8 cellular contexts compared by ENCODE assay signal in the genomic region with DNA sequence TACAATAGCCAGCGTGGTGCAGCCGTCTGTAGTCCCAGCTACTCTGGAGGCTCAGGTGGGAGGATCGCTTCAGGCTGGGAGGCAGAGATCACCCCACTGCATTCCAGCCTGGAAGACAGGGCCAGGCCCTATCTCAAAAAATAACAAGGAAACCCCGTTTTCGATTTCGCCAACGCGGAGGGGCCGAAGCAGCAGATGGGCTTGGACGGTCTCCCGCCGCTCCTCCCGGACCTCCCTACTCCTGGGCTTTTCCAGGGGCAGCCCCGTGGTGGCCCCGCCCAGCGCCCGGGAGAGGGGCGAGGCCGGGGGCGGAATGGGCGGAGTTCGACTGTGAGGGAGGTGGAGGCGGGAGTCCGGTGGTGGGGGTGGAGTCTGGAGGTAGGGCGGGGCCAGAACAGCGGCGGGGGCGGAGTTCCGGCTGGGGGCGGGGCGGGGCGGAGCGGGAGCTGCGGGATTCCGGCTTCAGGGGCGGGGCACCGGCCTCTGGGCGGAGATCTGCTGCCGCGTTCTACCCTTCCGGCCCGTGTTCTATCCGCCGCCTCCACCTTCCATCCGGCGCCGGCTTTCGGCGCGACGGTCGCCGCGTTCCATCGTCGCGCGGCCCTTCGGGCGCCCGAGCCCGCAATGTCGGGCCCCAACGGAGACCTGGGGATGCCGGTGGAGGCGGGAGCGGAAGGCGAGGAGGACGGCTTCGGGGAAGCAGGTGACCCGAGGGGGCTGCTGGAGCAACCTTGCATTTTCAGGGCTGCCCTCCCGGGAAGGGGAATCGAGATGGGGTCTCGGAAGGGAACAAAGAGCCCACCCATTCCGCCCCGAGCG. TPM values are rescaled to one million over a fixed set of nuclear protein-coding genes. Genes with fewer than 3 reads are reported as not detected.
DNase-seq lines count a peak whose midpoint lies in the region; ATAC-seq, FAIRE-seq and TF ChIP-seq lines count a peak whose summit lies in the region.

A gene with protein sequence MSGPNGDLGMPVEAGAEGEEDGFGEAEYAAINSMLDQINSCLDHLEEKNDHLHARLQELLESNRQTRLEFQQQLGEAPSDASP (plus strand): TSS at position 482 of the 819 bp plus-strand sequence. CDS start 143 bp downstream, at position 625.

- H3K4me3 ChIP-seq in psoas muscle: peak within 1 kb of the TSS; percentile 75
- H3K4me3 ChIP-seq in urinary bladder (ENCODE audit: low read depth, low read length): peak within 1 kb of the TSS; percentile 65

- no peak for TF ChIP-seq CTCF in psoas muscle (IDR thresholded peaks at IDR 0.05)

- peak within 1 kb of the TSS; percentile 83 for H3K27ac ChIP-seq in angular gyrus (ENCODE audit: low read depth, low read length)
- peak within 1 kb of the TSS; percentile 65 for H3K27ac ChIP-seq in psoas muscle
- H3K27ac ChIP-seq in urinary bladder (ENCODE audit: low read depth): peak within 1 kb of the TSS; percentile 5

- 0 to 1% (median 0%) methylated on average over 40 to 74 of the region's 77 CpGs for WGBS in psoas muscle, 3 donors
- WGBS in urinary bladder: under 1% methylated on average over 76 of the region's 77 CpGs

- H3K36me3 ChIP-seq in psoas muscle (ENCODE audit: insufficient read depth in 1 of 2, low read depth in 1 of 2) (peaks cover 5 to 28% of the 10 kb centered on the region in 2 donors), urinary bladder (ENCODE audit: insufficient read depth) (peaks cover 3% of the 10 kb centered on the region)

- H3K27me3 ChIP-seq in psoas muscle (ENCODE audit: insufficient read depth in 3 of 3, low read length in 2 of 3): no peaks in the 10 kb centered on the region

- peak; percentile 89 for TF ChIP-seq POLR2A in GM12891 (IDR thresholded peaks at IDR 0.05; ENCODE audit: low read depth, low read length)

- no peaks in the 10 kb centered on the region for H3K9me3 ChIP-seq in psoas muscle

- ATAC-seq in HG02870 (IDR thresholded peaks at IDR 0.05; ENCODE audit: unreplicated experiment) (peak; percentile 71), left ventricle myocardium superior (peak; percentile 93), psoas muscle (peak; percentile 92 to 93 (median 93))

- peak; percentile 88 for FAIRE-seq in GM12891 (lab: Jason Lieb, UNC)

- intact Hi-C loops in left ventricle myocardium superior (cut with micrococcal nuclease) (no loop called here), psoas muscle (cut with DNase I) (no loop called here)

- H3K4me1 ChIP-seq in psoas muscle (peaks cover 14% of the 10 kb centered on the region), urinary bladder (ENCODE audit: insufficient read depth) (no peaks in the 10 kb centered on the region)

- DNase-seq in GM12891 (ENCODE audit: insufficient read length, low spot score) (peak; percentile 99), NCI-H187 treated with DMSO at 0.1 percent for 48 hours (lab: John Stamatoyannopoulos, UW) (peak; percentile 51), T-helper 2 cell (peak; percentile 81 to 94 (median 90)), left ventricle myocardium superior (peak; percentile 97), psoas muscle (peak; percentile 94 to 97)

TF ChIP-seq in GM12891, 5 proteins besides CTCF, POLR2A, EP300 and RAD21:
- TF ChIP-seq POLR2AphosphoS5 (IDR thresholded peaks at IDR 0.05; ENCODE audit: low read depth, low read length) (peak; percentile 90), SPI1 (IDR thresholded peaks at IDR 0.05; ENCODE audit: low read depth, low read length) (no peak), PAX5 (IDR thresholded peaks at IDR 0.05; ENCODE audit: insufficient read depth, low read length, severe bottlenecking) (no peak), POU2F2 (IDR thresholded peaks at IDR 0.05; ENCODE audit: low read depth, low read length) (no peak), TAF1 (IDR thresholded peaks at IDR 0.05; ENCODE audit: low read depth, low read length) (peak; percentile 16; the same call in 1 of the 2 replicates)

RNA-seq across cellular contexts. Expression of the gene that starts here (rescaled TPM):
- polyA plus RNA-seq in GM12891 (2012; ENCODE audit: low read depth, missing spikeins): 135 TPM
- total RNA-seq in left ventricle myocardium superior (41.7 TPM), psoas muscle (10 to 100 TPM; 14.0 to 21.3 (median 17.8) TPM), urinary bladder (25.7 TPM)
- polyA plus RNA-seq in psoas muscle (10 to 100 TPM; 23.1 to 36.2 (median 27.8) TPM), urinary bladder (144 TPM)

Comparison
In these comparisons a context has a peak if more than half of its experiments do, and no peak if none do; other contexts are left out.
1. Peak in every context shown above with its lines: DNase-seq, ATAC-seq, H3K4me3 ChIP-seq and H3K27ac ChIP-seq.
2. H3K27ac ChIP-seq: peak in every context shown above with its lines; median percentile 83 in angular gyrus; 65 in psoas muscle; 5 in urinary bladder.